In genomic region chr21:14877581-14878228, GRCh38 we compare ENCODE assay signal across 9 cellular contexts.
DNase-seq lines count a peak whose midpoint lies in the region; ATAC-seq and TF ChIP-seq lines count a peak whose summit lies in the region.
"Had no signal": no experiment of that assay in that cellular context is flagged by ENCODE, and none has a peak within 500 bp of the region (broad histone marks: within the 10 kb centered on the region; RNA-seq: fewer than 3 reads in every experiment).

No MANE protein-coding gene starts in this region.

- DNase-seq in choroid plexus epithelial cell (ENCODE audit: low read depth) (peak; percentile 60), NOMO-1 treated with DMSO at 0.1 percent for 48 hours (lab: John Stamatoyannopoulos, UW; ENCODE audit: unreplicated experiment) (no peak), thyroid gland (no peak), lower leg skin (ENCODE audit: low spot score in 2 of 2) (no peak)
- DNase-seq: cerebellar nuclear complex, NCI-H1105 treated with DMSO at 0.1 percent for 48 hours had no signal

- no peak overlapping the region for H3K9ac ChIP-seq in skeletal muscle satellite cell (ENCODE audit: low read depth, low read length)

- 61 to 78% methylated on average over 2 of the region's 2 CpGs for WGBS in thyroid gland, 2 donors
- 53 to 61% methylated on average over 2 of the region's 2 CpGs for WGBS in lower leg skin, 2 donors

- H3K36me3 ChIP-seq in skeletal muscle satellite cell (ENCODE audit: insufficient read depth, low read length) (no peaks in the 10 kb centered on the region), thyroid gland (no peaks in the 10 kb centered on the region)

- TF ChIP-seq CTCF in choroid plexus epithelial cell (conservative IDR thresholded peaks at IDR 0.05; ENCODE audit: low read depth, low read length): no peak
- TF ChIP-seq CTCF in thyroid gland (IDR thresholded peaks at IDR 0.05): no peak
- TF ChIP-seq CTCF in lower leg skin (IDR thresholded peaks at IDR 0.05): no peak

- H3K9me3 ChIP-seq in skeletal muscle satellite cell (replicated peaks; ENCODE audit: low read length) (no peaks in the 10 kb centered on the region), thyroid gland (no peaks in the 10 kb centered on the region)

- TF ChIP-seq POLR2A in thyroid gland (IDR thresholded peaks at IDR 0.05): no peak
- TF ChIP-seq POLR2A in lower leg skin (IDR thresholded peaks at IDR 0.05): no peak

- ATAC-seq in GM18870 (IDR thresholded peaks at IDR 0.05; ENCODE audit: unreplicated experiment) (peak; percentile 52), HG03354 (IDR thresholded peaks at IDR 0.05; ENCODE audit: poor library complexity, severe bottlenecking, unreplicated experiment) (peak; percentile 61)

- H3K4me3 ChIP-seq in choroid plexus epithelial cell (ENCODE audit: low read depth, low read length) (no peak overlapping the region), skeletal muscle satellite cell (ENCODE audit: low read length) (no peak overlapping the region), thyroid gland (replicated peaks in 1 of 3) (no peak overlapping the region), lower leg skin (ENCODE audit: low read depth, poor library complexity, severe bottlenecking) (no peak overlapping the region)

- peak overlapping the region; percentile 33 for H3K4me2 ChIP-seq in skeletal muscle satellite cell (ENCODE audit: low read length)

- no peak overlapping the region for H3K27ac ChIP-seq in thyroid gland

- intact Hi-C loops in thyroid gland (cut with DNase I) (no loop called here), lower leg skin (cut with DNase I; ENCODE audit: low total_unique reads) (no loop called here)

- H3K4me1 ChIP-seq in skeletal muscle satellite cell (ENCODE audit: control insufficient read depth, insufficient read depth, low read length): peaks cover 16% of the 10 kb centered on the region
- H3K4me1 ChIP-seq in thyroid gland: peaks cover 18 to 24% of the 10 kb centered on the region in 2 donors

- H3K27me3 ChIP-seq in skeletal muscle satellite cell (ENCODE audit: control insufficient read depth, insufficient read depth, low read length): no peaks in the 10 kb centered on the region
- H3K27me3 ChIP-seq in thyroid gland: no peaks in the 10 kb centered on the region
